In genomic region chr19:4182082-4182926, GRCh38 we compare ENCODE assay signal across 8 cellular contexts. TPM values are rescaled to one million over a fixed set of nuclear protein-coding genes. Genes with fewer than 3 reads are reported as not detected.
DNase-seq lines count a peak whose midpoint lies in the region; ATAC-seq and TF ChIP-seq lines count a peak whose summit lies in the region.

TSS of gene ANKRD24 (plus strand) at chr19:4182689. CDS start at chr19:4186426, 3,737 bp downstream.
TSS of gene SIRT6 (minus strand) at chr19:4182563. CDS start at chr19:4182539, 24 bp downstream.

- DNase-seq in AG20443 (ENCODE audit: low spot score) (peak; percentile 100), NCI-H69 (lab: John Stamatoyannopoulos, UW) (peak; percentile 99), left lung (peak; percentile 97 to 99)
- peak; percentile 90 to 94 for DNase-seq in activated CD4-positive, alpha-beta T cell treated with anti-CD3 and anti-CD28 coated beads, Interleukin-2, amount 50 U/mL, for 24 hours (ENCODE audit: low read depth in 1 of 2, low spot score in 1 of 2)
- peak; percentile 96 to 97 for DNase-seq in stimulated activated CD4-positive, alpha-beta T cell treated with anti-CD3 and anti-CD28 coated beads, Interleukin-2, amount 100 ng/mL, for 24 hours

- intact Hi-C loops in dendritic cell treated with granulocyte-macrophage colony-stimulating factor and Interleukin-4, amounts not matched to agents 40 ng/mL and 50 ng/mL, for 4 days (cut with micrococcal nuclease): loop anchor here (5.0 to 10.0 kb wide), 3 partner anchors 48 to 195 kb away; partner anchors contain the start of gene EEF2
- intact Hi-C loops in left lung (cut with DNase I): no loop called here

- peak within 1 kb of the TSS; percentile 75 to 88 for H3K27ac ChIP-seq in left lung

- H3K4me3 ChIP-seq in left lung: peak within 1 kb of the TSS; percentile 87 to 98

- H3K4me3 Mint-ChIP-seq in dendritic cell treated with granulocyte-macrophage colony-stimulating factor and Interleukin-4, amounts not matched to agents 40 ng/mL and 50 ng/mL, for 4 days: peak within 1 kb of the TSS; percentile 99

- H3K27me3 ChIP-seq in left lung: no peaks in the 10 kb centered on the region

- peak; percentile 74 for ATAC-seq in GM19035 (IDR thresholded peaks at IDR 0.05; ENCODE audit: unreplicated experiment)
- ATAC-seq in HG03457 (IDR thresholded peaks at IDR 0.05; ENCODE audit: unreplicated experiment): peak; percentile 57
- ATAC-seq in left lung: peak; percentile 96

- H3K9me3 ChIP-seq in left lung: no peaks in the 10 kb centered on the region

- no peaks in the 10 kb centered on the region for H3K9me3 Mint-ChIP-seq in dendritic cell treated with granulocyte-macrophage colony-stimulating factor and Interleukin-4, amounts not matched to agents 40 ng/mL and 50 ng/mL, for 4 days

- H3K36me3 Mint-ChIP-seq in dendritic cell treated with granulocyte-macrophage colony-stimulating factor and Interleukin-4, amounts not matched to agents 40 ng/mL and 50 ng/mL, for 4 days (ENCODE audit: low read depth): peaks cover 49% of the 10 kb centered on the region

- H3K4me1 ChIP-seq in left lung: peaks cover 5 to 29% of the 10 kb centered on the region in 2 donors

- H3K4me1 Mint-ChIP-seq in dendritic cell treated with granulocyte-macrophage colony-stimulating factor and Interleukin-4, amounts not matched to agents 40 ng/mL and 50 ng/mL, for 4 days (ENCODE audit: low read depth): peaks cover 53% of the 10 kb centered on the region

- TF ChIP-seq CTCF in left lung (IDR thresholded peaks at IDR 0.05): no peak

- H3K36me3 ChIP-seq in left lung: peaks cover 0 to 27% of the 10 kb centered on the region in 2 donors

- peaks cover 6% of the 10 kb centered on the region for H3K27me3 Mint-ChIP-seq in dendritic cell treated with granulocyte-macrophage colony-stimulating factor and Interleukin-4, amounts not matched to agents 40 ng/mL and 50 ng/mL, for 4 days

- peak within 1 kb of the TSS; percentile 99 for H3K27ac Mint-ChIP-seq in dendritic cell treated with granulocyte-macrophage colony-stimulating factor and Interleukin-4, amounts not matched to agents 40 ng/mL and 50 ng/mL, for 4 days

RNA-seq across cellular contexts. Expression of gene ANKRD24, which starts in this region (rescaled TPM):
- 1 to 10 TPM in 1 of 2 donors, under 1 TPM in 1; 0.58 to 2.1 TPM for total RNA-seq in left lung

RNA-seq across cellular contexts. Expression of gene SIRT6, which starts in this region (rescaled TPM):
- total RNA-seq in left lung: 10 to 100 TPM; 20.8 to 21.9 TPM

Comparison
In these comparisons a context has a peak if more than half of its experiments do, and no peak if none do; other contexts are left out.
1. Peak in every context shown above with its lines: DNase-seq, ATAC-seq, H3K4me3 ChIP-seq and H3K27ac ChIP-seq.